ENCODE assay signal across 1 cellular context in genomic region chr2:230864605-230865323, GRCh38.
TF ChIP-seq lines count a peak whose summit lies in the region.

TSS of gene ITM2C (plus strand) at chr2:230864942. CDS start at chr2:230865026, 84 bp downstream.

TF ChIP-seq in H1, 55 proteins besides CTCF, POLR2A, EP300 and RAD21 (continued from another document):
- TF ChIP-seq TCF12 (IDR thresholded peaks at IDR 0.05; ENCODE audit: low read depth, low read length) (no peak), EZH2 (IDR thresholded peaks at IDR 0.05; ENCODE audit: low read depth, low read length, severe bottlenecking) (no peak), SIN3A (conservative IDR thresholded peaks at IDR 0.05 in 1 of 2, IDR thresholded peaks at IDR 0.05 in 1 of 2; ENCODE audit: low read depth in 1 of 2, low read length in 2 of 2) (peak; percentile 19 to 85; a peak in 1 of 4 replicates), CREB1 (IDR thresholded peaks at IDR 0.05) (no peak), TAF1 (IDR thresholded peaks at IDR 0.05; ENCODE audit: low read depth, low read length) (peak; percentile 23; the same call in 1 of the 2 replicates), TAF7 (optimal IDR thresholded peaks at IDR 0.05; ENCODE audit: borderline replicate concordance, low read depth, low read length) (peak; percentile 48), SP4 (IDR thresholded peaks at IDR 0.05; ENCODE audit: low read length) (no peak), SP1 (IDR thresholded peaks at IDR 0.05; ENCODE audit: low read depth, low read length) (no peak), TEAD4 (IDR thresholded peaks at IDR 0.05; ENCODE audit: low read depth, low read length) (no peak), POU5F1 (IDR thresholded peaks at IDR 0.05; ENCODE audit: low read depth, low read length) (no peak), PHF8 (conservative IDR thresholded peaks at IDR 0.05; ENCODE audit: low read depth, low read length) (peak; percentile 37; the same call in 1 of the 2 replicates), ATF3 (IDR thresholded peaks at IDR 0.05; ENCODE audit: insufficient read depth, low read depth, low read length) (no peak), CHD7 (IDR thresholded peaks at IDR 0.05; ENCODE audit: insufficient replicate concordance, low read length) (no peak), RBBP5 (IDR thresholded peaks at IDR 0.05; ENCODE audit: borderline replicate concordance, low read depth, low read length) (peak; percentile 89)
